ENCODE assay signal across 8 cellular contexts in the genomic region with DNA sequence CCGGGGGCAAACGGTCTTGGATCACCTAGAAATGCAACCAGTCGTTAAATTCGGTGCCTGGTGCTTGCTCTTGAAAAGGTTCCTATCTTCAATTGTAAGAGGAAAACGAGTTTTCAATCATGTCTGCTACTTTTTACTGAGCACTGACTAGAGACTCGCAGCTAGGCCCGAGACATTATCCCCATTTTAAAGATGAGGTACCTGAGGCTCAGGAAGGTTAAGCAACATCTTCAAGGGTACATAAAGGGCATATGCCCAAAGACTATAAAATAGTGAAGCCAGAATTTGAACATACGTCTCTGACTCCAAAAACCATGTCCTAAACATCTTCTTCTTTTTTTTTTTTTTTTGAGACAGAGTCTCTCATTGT. TPM values are rescaled to one million over a fixed set of nuclear protein-coding genes. Genes with fewer than 3 reads are reported as not detected.
DNase-seq lines count a peak whose midpoint lies in the region; ATAC-seq lines count a peak whose summit lies in the region.

No MANE protein-coding gene starts in this region.

- peaks cover 15% of the 10 kb centered on the region for H3K4me1 ChIP-seq in stomach smooth muscle (ENCODE audit: control insufficient read depth, insufficient read depth, low read length)

- no peaks in the 10 kb centered on the region for H3K27me3 Mint-ChIP-seq in T-helper 1 cell treated with Interleukin-12 subunit alpha and Interleukin-12 subunit beta and Interleukin-4 antibody, amounts not matched to agents 30 μg/mL and 1 μg/mL, for 36 hours (ENCODE audit: low read depth)
- H3K27me3 Mint-ChIP-seq in activated naive CD8-positive, alpha-beta T cell treated with anti-CD3 and anti-CD28 coated beads, Interleukin-2, amount 10 ng/mL, durations not matched to agents 7 days and 5 days: no peaks in the 10 kb centered on the region
- H3K27me3 Mint-ChIP-seq in immature natural killer cell (ENCODE audit: low read depth in 3 of 3): peaks cover 6 to 7% (median 7%) of the 10 kb centered on the region in 3 donors

- no peak for DNase-seq in T-helper 1 cell
- DNase-seq in activated naive CD8-positive, alpha-beta T cell treated with anti-CD3 and anti-CD28 coated beads, Interleukin-2, amount 10 ng/mL, durations not matched to agents 7 days and 5 days: no peak
- DNase-seq in immature natural killer cell: no peak
- no peak for DNase-seq in NCI-H1048 (lab: John Stamatoyannopoulos, UW)
- DNase-seq in HK-2 (ENCODE audit: unreplicated experiment): no peak

- no peaks in the 10 kb centered on the region for H3K9me3 Mint-ChIP-seq in T-helper 1 cell treated with Interleukin-12 subunit alpha and Interleukin-12 subunit beta and Interleukin-4 antibody, amounts not matched to agents 30 μg/mL and 1 μg/mL, for 36 hours
- no peaks in the 10 kb centered on the region for H3K9me3 Mint-ChIP-seq in activated naive CD8-positive, alpha-beta T cell treated with anti-CD3 and anti-CD28 coated beads, Interleukin-2, amount 10 ng/mL, durations not matched to agents 7 days and 5 days
- no peaks in the 10 kb centered on the region for H3K9me3 Mint-ChIP-seq in immature natural killer cell

- H3K4me3 ChIP-seq in stomach smooth muscle (ENCODE audit: low read length in 2 of 2): peak overlapping the region; percentile 98 to 100

- peaks cover 31% of the 10 kb centered on the region for H3K4me1 Mint-ChIP-seq in T-helper 1 cell treated with Interleukin-12 subunit alpha and Interleukin-12 subunit beta and Interleukin-4 antibody, amounts not matched to agents 30 μg/mL and 1 μg/mL, for 36 hours (ENCODE audit: low read depth)
- peaks cover 29% of the 10 kb centered on the region for H3K4me1 Mint-ChIP-seq in activated naive CD8-positive, alpha-beta T cell treated with anti-CD3 and anti-CD28 coated beads, Interleukin-2, amount 10 ng/mL, durations not matched to agents 7 days and 5 days
- H3K4me1 Mint-ChIP-seq in immature natural killer cell: peaks cover 24 to 31% of the 10 kb centered on the region in 2 donors

- H3K27me3 ChIP-seq in stomach smooth muscle (ENCODE audit: control insufficient read depth in 1 of 2, insufficient read depth in 2 of 2, low read length in 2 of 2): no peaks in the 10 kb centered on the region

- H3K27ac ChIP-seq in stomach smooth muscle (ENCODE audit: low read length): peak overlapping the region; percentile 49

- H3K27ac Mint-ChIP-seq in T-helper 1 cell treated with Interleukin-12 subunit alpha and Interleukin-12 subunit beta and Interleukin-4 antibody, amounts not matched to agents 30 μg/mL and 1 μg/mL, for 36 hours: peak overlapping the region; percentile 97
- H3K27ac Mint-ChIP-seq in activated naive CD8-positive, alpha-beta T cell treated with anti-CD3 and anti-CD28 coated beads, Interleukin-2, amount 10 ng/mL, durations not matched to agents 7 days and 5 days: peak overlapping the region; percentile 96
- peak overlapping the region; percentile 93 to 99 (median 97) for H3K27ac Mint-ChIP-seq in immature natural killer cell

- peak overlapping the region; percentile 99 for H3K4me3 Mint-ChIP-seq in T-helper 1 cell treated with Interleukin-12 subunit alpha and Interleukin-12 subunit beta and Interleukin-4 antibody, amounts not matched to agents 30 μg/mL and 1 μg/mL, for 36 hours
- H3K4me3 Mint-ChIP-seq in activated naive CD8-positive, alpha-beta T cell treated with anti-CD3 and anti-CD28 coated beads, Interleukin-2, amount 10 ng/mL, durations not matched to agents 7 days and 5 days: peak overlapping the region; percentile 100
- peak overlapping the region; percentile 96 to 100 (median 100) for H3K4me3 Mint-ChIP-seq in immature natural killer cell

- no peaks in the 10 kb centered on the region for H3K9me3 ChIP-seq in stomach smooth muscle (ENCODE audit: control insufficient read depth in 2 of 2, low read length in 2 of 2)

- H3K9ac ChIP-seq in stomach smooth muscle (ENCODE audit: low read length in 2 of 2): peak overlapping the region; percentile 77 to 94

- no peak for ATAC-seq in activated naive CD8-positive, alpha-beta T cell treated with anti-CD3 and anti-CD28 coated beads, Interleukin-2, amount 10 ng/mL, durations not matched to agents 7 days and 5 days (ENCODE audit: low read depth)
- no peak for ATAC-seq in HG03342 (IDR thresholded peaks at IDR 0.05; ENCODE audit: unreplicated experiment)

- H3K36me3 Mint-ChIP-seq in T-helper 1 cell treated with Interleukin-12 subunit alpha and Interleukin-12 subunit beta and Interleukin-4 antibody, amounts not matched to agents 30 μg/mL and 1 μg/mL, for 36 hours (ENCODE audit: low read depth): peaks cover 2% of the 10 kb centered on the region
- H3K36me3 Mint-ChIP-seq in activated naive CD8-positive, alpha-beta T cell treated with anti-CD3 and anti-CD28 coated beads, Interleukin-2, amount 10 ng/mL, durations not matched to agents 7 days and 5 days: no peaks in the 10 kb centered on the region
- peaks cover 0 to 3% (median 0%) of the 10 kb centered on the region in 3 donors for H3K36me3 Mint-ChIP-seq in immature natural killer cell

- POLR2A ChIA-PET in activated naive CD8-positive, alpha-beta T cell treated with anti-CD3 and anti-CD28 coated beads, Interleukin-2, amount 10 ng/mL, durations not matched to agents 7 days and 5 days (lab: Charles Lee): interaction anchor here (0.9 to 2.5 kb wide), 5 partner anchors 14 to 308 kb away, joined by 3 to 22 read pairs (median 5); no protein-coding TSS in a partner anchor

- no peaks in the 10 kb centered on the region for H3K36me3 ChIP-seq in stomach smooth muscle (ENCODE audit: control insufficient read depth in 2 of 2, insufficient read depth in 2 of 2, low read length in 2 of 2)

RNA-seq across cellular contexts. Expression of a gene that starts 0.6 kb away (rescaled TPM):
- total RNA-seq in activated naive CD8-positive, alpha-beta T cell treated with anti-CD3 and anti-CD28 coated beads, Interleukin-2, amount 10 ng/mL, durations not matched to agents 7 days and 5 days: 10 to 100 TPM; 25.4 to 26.1 TPM
- polyA plus RNA-seq in immature natural killer cell: 10 to 100 TPM; 16.3 to 34.8 (median 25.3) TPM
